15 cellular contexts compared by ENCODE assay signal in the genomic region with DNA sequence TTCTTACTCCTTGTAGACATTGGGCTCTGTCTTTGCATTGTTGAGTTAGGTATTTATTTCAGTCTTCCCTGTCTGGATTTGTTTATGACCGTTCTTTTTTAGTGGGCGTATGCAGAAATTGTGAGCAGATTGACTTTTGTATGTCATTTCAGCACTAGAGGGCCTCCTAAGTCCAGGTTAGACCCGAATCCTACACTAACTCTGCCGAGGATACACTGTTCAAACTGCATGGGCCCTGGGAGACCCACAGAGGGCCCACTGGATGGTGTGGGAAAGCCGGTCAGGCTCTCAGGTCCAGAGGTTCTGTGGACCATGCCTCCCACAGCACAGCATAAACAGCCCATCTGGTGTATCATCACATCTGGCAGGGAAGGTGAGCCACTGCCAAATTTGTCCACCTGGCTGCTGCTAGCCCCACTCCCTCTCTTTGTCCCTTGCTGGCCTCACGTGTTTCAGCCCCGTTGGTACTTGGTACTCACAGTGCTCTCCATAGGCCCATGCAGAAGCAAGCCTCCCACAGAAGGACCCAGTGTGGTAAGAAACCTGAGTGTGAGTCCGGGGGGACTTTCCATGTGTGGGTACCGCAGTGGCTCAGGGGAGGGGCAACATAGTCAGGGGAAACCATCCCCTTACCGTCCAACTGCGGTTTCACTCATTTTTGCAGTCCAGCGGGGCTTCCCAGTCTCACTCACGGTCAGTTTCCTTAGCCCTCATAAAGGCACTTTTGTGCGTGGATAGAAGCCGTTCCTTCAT.
DNase-seq lines count a peak whose midpoint lies in the region; ATAC-seq and TF ChIP-seq lines count a peak whose summit lies in the region.
"Had no signal": no experiment of that assay in that cellular context is flagged by ENCODE, and none has a peak within 500 bp of the region (broad histone marks: within the 10 kb centered on the region; RNA-seq: fewer than 3 reads in every experiment).

No MANE protein-coding gene starts in this region.

- DNase-seq in Caco-2: no peak
- DNase-seq in epithelial cell of esophagus (ENCODE audit: low read depth): peak; percentile 22
- DNase-seq in DMS79 treated with DMSO at 0.1 percent for 48 hours (lab: John Stamatoyannopoulos, UW): no peak
- no peak for DNase-seq in NK-92 treated with Interleukin-12 subunit alpha and Interleukin-12 subunit beta, amount 100 ng/mL, for 24 hours (lab: John Stamatoyannopoulos, UW)
- DNase-seq in CD8-positive, alpha-beta memory T cell: no peak
- DNase-seq in NCI-H1694 (lab: John Stamatoyannopoulos, UW): no peak
- DNase-seq: activated T-cell treated with anti-CD3 and anti-CD28 coated beads, Interleukin-2, amount 50 U/mL, for 48 hours; CD4-positive, CD25-positive, alpha-beta regulatory T cell; glutamatergic neuron; NCI-H774; T1000 had no signal

- ATAC-seq in GM19025 (IDR thresholded peaks at IDR 0.05; ENCODE audit: low read depth, unreplicated experiment): peak; percentile 86
- peak; percentile 77 for ATAC-seq in HG03571 (IDR thresholded peaks at IDR 0.05; ENCODE audit: unreplicated experiment)

- intact Hi-C loops in Caco-2 (cut with micrococcal nuclease; ENCODE audit: unreplicated experiment): no loop called here

- peaks cover 5% of the 10 kb centered on the region for H3K36me3 Mint-ChIP-seq in Caco-2 (ENCODE audit: insufficient read depth, unreplicated experiment)
- peaks cover 47 to 92% (median 57%) of the 10 kb centered on the region in 3 donors for H3K36me3 Mint-ChIP-seq in CD8-positive, alpha-beta memory T cell

- peaks cover 45% of the 10 kb centered on the region for H3K9me3 Mint-ChIP-seq in Caco-2 (ENCODE audit: unreplicated experiment)
- peaks cover 14 to 23% (median 19%) of the 10 kb centered on the region in 5 donors for H3K9me3 Mint-ChIP-seq in CD8-positive, alpha-beta memory T cell

- H3K27me3 ChIP-seq in Caco-2 (replicated peaks; ENCODE audit: control insufficient read depth, insufficient read depth, low read length): no peaks in the 10 kb centered on the region
- H3K27me3 ChIP-seq in CD8-positive, alpha-beta memory T cell (ENCODE audit: insufficient read depth, low read length, poor library complexity, severe bottlenecking): no peaks in the 10 kb centered on the region

- no peaks in the 10 kb centered on the region for H3K27me3 Mint-ChIP-seq in Caco-2 (ENCODE audit: insufficient read depth, unreplicated experiment)
- H3K27me3 Mint-ChIP-seq in CD8-positive, alpha-beta memory T cell: no peaks in the 10 kb centered on the region
- H3K27me3 Mint-ChIP-seq: CD4-positive, CD25-positive, alpha-beta regulatory T cell had no signal

- H3K27ac Mint-ChIP-seq in Caco-2 (ENCODE audit: unreplicated experiment): no peak overlapping the region
- peak overlapping the region in 4 of 8 donors; percentile 20 to 61 (median 46) for H3K27ac Mint-ChIP-seq in CD8-positive, alpha-beta memory T cell

- H3K4me3 Mint-ChIP-seq in Caco-2 (ENCODE audit: unreplicated experiment): no peak overlapping the region
- H3K4me3 Mint-ChIP-seq in CD8-positive, alpha-beta memory T cell: no peak overlapping the region
- H3K4me3 Mint-ChIP-seq: CD4-positive, CD25-positive, alpha-beta regulatory T cell had no signal

- no peak overlapping the region for H3K4me3 ChIP-seq in Caco-2 (ENCODE audit: low read depth, low read length)
- H3K4me3 ChIP-seq in epithelial cell of esophagus (ENCODE audit: low read length): no peak overlapping the region
- H3K4me3 ChIP-seq in CD8-positive, alpha-beta memory T cell (ENCODE audit: low read length): no peak overlapping the region
- H3K4me3 ChIP-seq: coronary artery, smooth muscle cell had no signal

- no peaks in the 10 kb centered on the region for H3K36me3 ChIP-seq in Caco-2 (ENCODE audit: control insufficient read depth, insufficient read depth, low read length)
- peaks cover 40% of the 10 kb centered on the region for H3K36me3 ChIP-seq in CD8-positive, alpha-beta memory T cell (ENCODE audit: insufficient read depth, low read length)

- no TSS peak for BruUV-seq in Caco-2 (replicated peaks; lab: Mats Ljungman, UMichigan)

- TF ChIP-seq CTCF in Caco-2 (IDR thresholded peaks at IDR 0.05; ENCODE audit: insufficient read depth in 1 of 2, low read depth in 1 of 2, low read length in 1 of 2, severe bottlenecking in 1 of 2, unreplicated experiment in 1 of 2): peak; percentile 14 to 18
- TF ChIP-seq CTCF in epithelial cell of esophagus (IDR thresholded peaks at IDR 0.05; ENCODE audit: insufficient read depth, low read depth, low read length, missing control alignments): peak; percentile 10

- H3K4me1 Mint-ChIP-seq in Caco-2 (ENCODE audit: low read depth, unreplicated experiment): peaks cover 10% of the 10 kb centered on the region
- H3K4me1 Mint-ChIP-seq in CD8-positive, alpha-beta memory T cell: peaks cover 12 to 34% (median 20%) of the 10 kb centered on the region in 3 donors

- no peak overlapping the region for H3K27ac ChIP-seq in CD8-positive, alpha-beta memory T cell (ENCODE audit: low read depth, low read length)
- H3K27ac ChIP-seq: coronary artery had no signal

- CTCF ChIA-PET in Caco-2 (lab: Charles Lee): no interaction called here
- CTCF ChIA-PET in CD8-positive, alpha-beta memory T cell (lab: Charles Lee): interaction anchor here (0.7 to 1.2 kb wide), 3 partner anchors 8 to 215 kb away, joined by 3 to 4 read pairs (median 3); no protein-coding TSS in a partner anchor

- POLR2A ChIA-PET in Caco-2 (lab: Charles Lee): no interaction called here
- POLR2A ChIA-PET in CD8-positive, alpha-beta memory T cell (lab: Charles Lee): no interaction called here

- peaks cover 13% of the 10 kb centered on the region; the same call in 1 of the 2 replicates for H3K9me3 ChIP-seq in Caco-2
- H3K9me3 ChIP-seq in CD8-positive, alpha-beta memory T cell (ENCODE audit: low read length): peaks cover 6% of the 10 kb centered on the region

- H3K4me1 ChIP-seq in Caco-2: peaks cover 7% of the 10 kb centered on the region
- H3K4me1 ChIP-seq in CD8-positive, alpha-beta memory T cell (ENCODE audit: insufficient read depth, low read length): no peaks in the 10 kb centered on the region
